In genomic region chr19:48634424-48635262, GRCh38 we compare ENCODE assay signal across 8 cellular contexts. TPM values are rescaled to one million over a fixed set of nuclear protein-coding genes. Genes with fewer than 3 reads are reported as not detected.
DNase-seq lines count a peak whose midpoint lies in the region; ATAC-seq and TF ChIP-seq lines count a peak whose summit lies in the region.

No MANE protein-coding gene starts in this region.

- peak; percentile 86 for DNase-seq in DMS153 treated with DMSO at 0.1 percent for 48 hours (lab: John Stamatoyannopoulos, UW; ENCODE audit: unreplicated experiment)
- peak; percentile 95 to 98 for DNase-seq in NCI-H1930 (lab: John Stamatoyannopoulos, UW)
- DNase-seq in T-helper 22 cell (ENCODE audit: low read depth), result peak; percentile 86
- DNase-seq in anterior cingulate cortex (lab: John Stamatoyannopoulos, UW), result peak; percentile 57 to 95 (median 90)
- DNase-seq in right atrium auricular region (ENCODE audit: low spot score), result peak; percentile 98
- peak; percentile 88 for DNase-seq in pulmonary artery endothelial cell (ENCODE audit: low read depth, low spot score)

- H3K36me3 ChIP-seq in right atrium auricular region (no peaks in the 10 kb centered on the region), urinary bladder (ENCODE audit: insufficient read depth) (no peaks in the 10 kb centered on the region)

- peak overlapping the region; percentile 3 to 78 for H3K4me3 ChIP-seq in right atrium auricular region
- H3K4me3 ChIP-seq in urinary bladder (ENCODE audit: low read depth, low read length), result peak overlapping the region; percentile 1

- TF ChIP-seq CTCF in right atrium auricular region (IDR thresholded peaks at IDR 0.05), result no peak

- peak; percentile 35 for ATAC-seq in HG02610 (IDR thresholded peaks at IDR 0.05; ENCODE audit: unreplicated experiment)

- H3K4me1 ChIP-seq in right atrium auricular region (peaks cover 0 to 78% of the 10 kb centered on the region in 2 donors), urinary bladder (ENCODE audit: insufficient read depth) (no peaks in the 10 kb centered on the region)

- no peaks in the 10 kb centered on the region for H3K9me3 ChIP-seq in right atrium auricular region

- H3K27ac ChIP-seq in right atrium auricular region (peak overlapping the region; percentile 97 to 98), urinary bladder (ENCODE audit: low read depth) (peak overlapping the region; percentile 83)

- H3K27me3 ChIP-seq in right atrium auricular region, result no peaks in the 10 kb centered on the region

- 7% methylated on average over 37 of the region's 37 CpGs for WGBS in urinary bladder

RNA-seq across cellular contexts. Expression of gene DBP, which starts 2.5 kb away (rescaled TPM):
- total RNA-seq in right atrium auricular region (1 to 10 TPM; 2.8 to 5.9 TPM), pulmonary artery endothelial cell (0.85 and 2.2 TPM in 2 replicates), urinary bladder (4.6 TPM)
- 12.3 TPM for polyA plus RNA-seq in urinary bladder

RNA-seq across cellular contexts. Expression of gene CA11, which starts 11.3 kb away (rescaled TPM):
- total RNA-seq in right atrium auricular region (10 to 100 TPM in 1 of 2 donors, 1 to 10 TPM in 1; 3.4 to 13.3 TPM), pulmonary artery endothelial cell (2.3 and 3.2 TPM in 2 replicates), urinary bladder (1.8 TPM)
- 13.4 TPM for polyA plus RNA-seq in urinary bladder

RNA-seq across cellular contexts. Expression of gene SPHK2, which starts 15.3 kb away (rescaled TPM):
- total RNA-seq in right atrium auricular region (1 to 10 TPM; 6.2 to 8.0 TPM), pulmonary artery endothelial cell (6.7 and 9.2 TPM in 2 replicates), urinary bladder (4.9 TPM)
- polyA plus RNA-seq in urinary bladder, result 22.0 TPM

RNA-seq across cellular contexts. Expression of gene RPL18, which starts 15.7 kb away (rescaled TPM):
- 1,000 to 10,000 TPM in 1 of 2 donors, 100 to 1,000 TPM in 1; 846 to 1,334 TPM for total RNA-seq in right atrium auricular region
- 1,737 and 2,640 TPM in 2 replicates for total RNA-seq in pulmonary artery endothelial cell
- total RNA-seq in urinary bladder, result 1,113 TPM
- polyA plus RNA-seq in urinary bladder, result 2,167 TPM

RNA-seq across cellular contexts. Expression of gene FAM83E, which starts 19.8 kb away (rescaled TPM):
- not detected for total RNA-seq in right atrium auricular region
- total RNA-seq in pulmonary artery endothelial cell, result 0.73 and 0.99 TPM in 2 replicates
- total RNA-seq in urinary bladder, result 0.58 TPM
- 1.1 TPM for polyA plus RNA-seq in urinary bladder

Comparison
In these comparisons a context has a peak if more than half of its experiments do, and no peak if none do; other contexts are left out.
1. Peak in every context shown above with its lines: DNase-seq, ATAC-seq, H3K4me3 ChIP-seq and H3K27ac ChIP-seq.